27 cellular contexts compared by ENCODE assay signal in genomic region chr2:26892916-26893524, GRCh38. TPM values are rescaled to one million over a fixed set of nuclear protein-coding genes. Genes with fewer than 3 reads are reported as not detected.
A peak's percentile ranks its signal among the peaks of the same experiment; 100 is the strongest.
DNase-seq lines count a peak whose midpoint lies in the region; ATAC-seq, FAIRE-seq and TF ChIP-seq lines count a peak whose summit lies in the region.
"Had no signal": no experiment of that assay in that cellular context is flagged by ENCODE, and none has a peak within 500 bp of the region (broad histone marks: within the 10 kb centered on the region; RNA-seq: fewer than 3 reads in every experiment).

No MANE protein-coding gene starts in this region.

- BruUV-seq in HepG2 (replicated peaks; lab: Mats Ljungman, UMichigan), result no TSS peak

- POLR2A ChIA-PET in HepG2 (lab: Yijun Ruan, JAX), result no interaction called here

- H3K79me2 ChIP-seq in HepG2 (ENCODE audit: insufficient read depth, low read length), result no peaks in the 10 kb centered on the region

- in situ Hi-C loops in HepG2 (cut with HindIII; ENCODE audit: extremely low pct_ligation_motif_present, low pct_unique_long_range_greater_than_20kb), result no loop called here

- DNase-seq in HepG2 (ENCODE audit: low spot score) (no peak), right lobe of liver (no peak), NCI-H2171 (lab: John Stamatoyannopoulos, UW) (peak; percentile 89), foreskin melanocyte (no peak), MG63 (no peak)
- DNase-seq: activated CD4-positive, alpha-beta T cell treated with anti-CD3 and anti-CD28 coated beads for 48 hours; activated naive CD4-positive, alpha-beta T cell treated with Interleukin-2 at 50 U/mL for 16 hours; activated T-cell treated with anti-CD3 and anti-CD28 coated beads, Interleukin-2, amount 50 U/mL, for 4 hours; amniotic stem cell; CD4-positive, CD25-positive, alpha-beta regulatory T cell; endodermal cell; GDM1; kidney; lower lobe of right lung; mucosa of descending colon; NCI-H1436; SK-N-SH; T-helper 17 cell had no signal

- H3K27ac ChIP-seq in HepG2 (ENCODE audit: extremely low read length, insufficient read depth, low read length) (no peak overlapping the region), right lobe of liver (no peak overlapping the region), cingulate gyrus (ENCODE audit: low read depth, low read length) (peak overlapping the region; percentile 51)
- H3K27ac ChIP-seq: coronary artery, lower lobe of right lung, neural progenitor cell, tibial nerve had no signal

- no peak overlapping the region for H3K4me2 ChIP-seq in HepG2 (ENCODE audit: low read depth, low read length)
- H3K4me2 ChIP-seq: neural progenitor cell, SK-N-SH had no signal

- FAIRE-seq in HepG2 (lab: Jason Lieb, UNC), result no peak
- FAIRE-seq: bronchial epithelial cell, kidney had no signal

- no peak overlapping the region for H3K9ac ChIP-seq in HepG2 (ENCODE audit: insufficient read depth, low read depth, low read length)
- H3K9ac ChIP-seq: neural progenitor cell, SK-N-SH had no signal

- no peak overlapping the region for H2AFZ ChIP-seq in HepG2 (ENCODE audit: low read length)
- H2AFZ ChIP-seq: neural progenitor cell had no signal

- peak; percentile 37; the same call in 1 of the 3 replicates for ATAC-seq in HepG2
- ATAC-seq in right lobe of liver, result no peak
- ATAC-seq in HG03196 (IDR thresholded peaks at IDR 0.05; ENCODE audit: unreplicated experiment), result no peak
- ATAC-seq: activated T-cell treated with anti-CD3 and anti-CD28 coated beads, Interleukin-2, amount 50 U/mL, for 4 hours; lower lobe of right lung; mucosa of descending colon; T-helper 17 cell had no signal

- H3K9me3 ChIP-seq in HepG2 (ENCODE audit: low read length) (peaks cover 7% of the 10 kb centered on the region; the same call in 1 of the 2 replicates), right lobe of liver (no peaks in the 10 kb centered on the region), MG63 (peaks cover 3% of the 10 kb centered on the region; the same call in 1 of the 2 replicates)
- H3K9me3 ChIP-seq: lower lobe of right lung, mucosa of descending colon, SK-N-SH had no signal

- CTCF ChIA-PET in HepG2 (lab: Yijun Ruan, JAX; ENCODE audit: low intra/inter-chr PET ratio, low total read pairs), result no interaction called here

- H3K4me3 ChIP-seq in HepG2 (replicated peaks in 1 of 3; ENCODE audit: insufficient read depth in 1 of 3, low read depth in 2 of 3, low read length in 3 of 3), result no peak overlapping the region
- no peak overlapping the region for H3K4me3 ChIP-seq in right lobe of liver
- no peak overlapping the region for H3K4me3 ChIP-seq in MG63
- H3K4me3 ChIP-seq: coronary artery, lower lobe of right lung, mucosa of descending colon, neural progenitor cell, tibial nerve had no signal

- intact Hi-C loops in HepG2 (cut with micrococcal nuclease; ENCODE audit: unreplicated experiment), result no loop called here
- intact Hi-C loops in right lobe of liver (cut with DNase I), result no loop called here

- H3K36me3 ChIP-seq in HepG2 (replicated peaks in 1 of 2; ENCODE audit: control insufficient read depth in 1 of 2, insufficient read depth in 2 of 2, low read length in 2 of 2), result no peaks in the 10 kb centered on the region
- H3K36me3 ChIP-seq in right lobe of liver, result no peaks in the 10 kb centered on the region
- H3K36me3 ChIP-seq in MG63, result no peaks in the 10 kb centered on the region
- H3K36me3 ChIP-seq: lower lobe of right lung, neural progenitor cell, tibial nerve had no signal

- no peak for TF ChIP-seq EP300 in HepG2 (IDR thresholded peaks at IDR 0.05; ENCODE audit: low read depth in 2 of 2, low read length in 2 of 2)
- no peak for TF ChIP-seq EP300 in HepG2 (CRISPR knock-in tag; IDR thresholded peaks at IDR 0.05; ENCODE audit: borderline replicate concordance)

- TF ChIP-seq RAD21 in HepG2 (CRISPR knock-in tag; IDR thresholded peaks at IDR 0.05), result no peak

- TF ChIP-seq POLR2A in HepG2 (IDR thresholded peaks at IDR 0.05; ENCODE audit: insufficient read depth in 1 of 2, low read depth in 2 of 2, low read length in 2 of 2) (no peak), right lobe of liver (IDR thresholded peaks at IDR 0.05) (no peak)

- whole genome bisulfite sequencing in HepG2 (ENCODE audit: low lambda C conversion rate), result 25% methylated on average over 3 of the region's 3 CpGs
- WGBS in right lobe of liver (ENCODE audit: insufficient coverage, low coverage, low lambda C conversion rate, missing lambda C conversion rate), result 88% methylated on average over 2 of the region's 3 CpGs

- peaks cover 15% of the 10 kb centered on the region; the same call in 1 of the 2 replicates for H3K4me1 ChIP-seq in HepG2 (ENCODE audit: insufficient read depth, low read length)
- H3K4me1 ChIP-seq in right lobe of liver, result no peaks in the 10 kb centered on the region
- H3K4me1 ChIP-seq: lower lobe of right lung, tibial nerve had no signal

- H4K20me1 ChIP-seq in HepG2 (ENCODE audit: insufficient read depth, low read length), result no peaks in the 10 kb centered on the region

- H3K27me3 ChIP-seq in HepG2 (ENCODE audit: control insufficient read depth in 1 of 2, insufficient read depth in 2 of 2, low read length in 2 of 2), result peaks cover 5 to 30% of the 10 kb centered on the region in 2 experiments; a peak in 4 of 5 replicates
- no peaks in the 10 kb centered on the region for H3K27me3 ChIP-seq in right lobe of liver
- no peaks in the 10 kb centered on the region for H3K27me3 ChIP-seq in MG63
- H3K27me3 ChIP-seq: neural progenitor cell, tibial nerve had no signal

- no peak for TF ChIP-seq CTCF in HepG2 (CRISPR knock-in tag; IDR thresholded peaks at IDR 0.05)
- TF ChIP-seq CTCF in right lobe of liver (IDR thresholded peaks at IDR 0.05), result no peak

TF ChIP-seq in HepG2, 621 proteins besides CTCF, POLR2A, EP300 and RAD21 (continues in another document):
- no peak for TF ChIP-seq ZBTB7A (CRISPR knock-in tag; IDR thresholded peaks at IDR 0.05)
- TF ChIP-seq TEAD2 (CRISPR knock-in tag; IDR thresholded peaks at IDR 0.05), result no peak
- TF ChIP-seq ZBTB10 (CRISPR knock-in tag; IDR thresholded peaks at IDR 0.05; ENCODE audit: borderline replicate concordance), result no peak
- TF ChIP-seq BATF2 (CRISPR knock-in tag; IDR thresholded peaks at IDR 0.05), result no peak
- no peak for TF ChIP-seq PTBP1 (IDR thresholded peaks at IDR 0.05; ENCODE audit: low read depth, low read length, poor library complexity, severe bottlenecking)
- TF ChIP-seq ZNF234 (CRISPR knock-in tag; conservative IDR thresholded peaks at IDR 0.05), result no peak
- no peak for TF ChIP-seq ZNF138 (CRISPR knock-in tag; IDR thresholded peaks at IDR 0.05; ENCODE audit: low read depth)
- TF ChIP-seq ZNF678 (CRISPR knock-in tag; IDR thresholded peaks at IDR 0.05), result no peak
- no peak for TF ChIP-seq KDM3A (CRISPR knock-in tag; IDR thresholded peaks at IDR 0.05; ENCODE audit: low read depth)
- no peak for TF ChIP-seq NFE2 (CRISPR knock-in tag; IDR thresholded peaks at IDR 0.05)

RNA-seq across cellular contexts. Expression of gene DPYSL5, which starts 45.1 kb away (rescaled TPM):
- total RNA-seq in HepG2 (2016; rRNA removed; fragmentation: Illumina TruSeq; extraction: Trizol) (not detected in 2 replicates), right lobe of liver (not detected)
- total RNA-seq in HepG2 (2016; cell fraction: cytosol; rRNA removed; fragmentation: Illumina TruSeq; extraction: Trizol; ENCODE audit: low read depth), result not detected in 2 replicates
- 0.02 and 0.09 TPM in 2 replicates for total RNA-seq in HepG2 (2016; cell fraction: insoluble cytoplasmic fraction; rRNA removed; fragmentation: Illumina TruSeq; extraction: Trizol)
- total RNA-seq in HepG2 (2016; cell fraction: membrane; rRNA removed; fragmentation: Illumina TruSeq; extraction: Trizol), result 0.24 TPM in 1 of 2 replicates, not detected in the other
- not detected in 2 replicates for total RNA-seq in HepG2 (2016; cell fraction: nucleus; rRNA removed; fragmentation: Illumina TruSeq; extraction: Trizol)
- polyA plus RNA-seq in HepG2 (2011; rRNA removed), result 0.03 and 0.15 TPM in 2 replicates
- polyA plus RNA-seq in HepG2 (2011; cell fraction: cytosol; rRNA removed), result 0.03 and 0.05 TPM in 2 replicates
- polyA plus RNA-seq in HepG2 (2011; cell fraction: nucleus; rRNA removed), result not detected in 2 replicates
- not detected in 2 replicates for polyA plus RNA-seq in HepG2 (2012)
- not detected in 2 replicates for polyA plus RNA-seq in HepG2 (2016; cell fraction: cytosol; fragmentation: Illumina TruSeq; extraction: Trizol; ENCODE audit: low read depth)
- polyA plus RNA-seq in HepG2 (2016; cell fraction: insoluble cytoplasmic fraction; fragmentation: Illumina TruSeq; extraction: Trizol; ENCODE audit: low read depth), result 0.12 and 0.19 TPM in 2 replicates
- not detected in 2 replicates for polyA plus RNA-seq in HepG2 (2016; cell fraction: membrane; fragmentation: Illumina TruSeq; extraction: Trizol; ENCODE audit: low read depth)
- not detected in 2 replicates for polyA plus RNA-seq in HepG2 (2016; cell fraction: nucleus; fragmentation: Illumina TruSeq; extraction: Trizol; ENCODE audit: insufficient read depth, low read depth)
- 0.54 TPM in 1 of 2 replicates, not detected in the other for polyA minus RNA-seq in HepG2 (2011; rRNA and poly(A)+ RNA removed; ENCODE audit: low replicate concordance)
- polyA minus RNA-seq in HepG2 (2011; cell fraction: cytosol; rRNA and poly(A)+ RNA removed), result not detected in 2 replicates
- polyA minus RNA-seq in HepG2 (2011; cell fraction: nucleus; rRNA and poly(A)+ RNA removed), result not detected in 2 replicates
- total RNA-seq in MG63 (2014; rRNA removed; shearing (Covaris generic); ENCODE audit: low replicate concordance), result not detected in 2 replicates
- total RNA-seq: activated CD8-positive, alpha-beta memory T cell treated with anti-CD3 and anti-CD28 coated beads for 36 hours; activated T-cell treated with anti-CD3 and anti-CD28 coated beads, Interleukin-2, amount 50 U/mL, for 4 hours; bronchial epithelial cell; CD4-positive, CD25-positive, alpha-beta regulatory T cell; glomerular endothelial cell; kidney; lower lobe of right lung; M059J; T-helper 17 cell; tibial nerve had no signal
- polyA plus RNA-seq: CD4-positive, CD25-positive, alpha-beta regulatory T cell had no signal
